In the genomic region with DNA sequence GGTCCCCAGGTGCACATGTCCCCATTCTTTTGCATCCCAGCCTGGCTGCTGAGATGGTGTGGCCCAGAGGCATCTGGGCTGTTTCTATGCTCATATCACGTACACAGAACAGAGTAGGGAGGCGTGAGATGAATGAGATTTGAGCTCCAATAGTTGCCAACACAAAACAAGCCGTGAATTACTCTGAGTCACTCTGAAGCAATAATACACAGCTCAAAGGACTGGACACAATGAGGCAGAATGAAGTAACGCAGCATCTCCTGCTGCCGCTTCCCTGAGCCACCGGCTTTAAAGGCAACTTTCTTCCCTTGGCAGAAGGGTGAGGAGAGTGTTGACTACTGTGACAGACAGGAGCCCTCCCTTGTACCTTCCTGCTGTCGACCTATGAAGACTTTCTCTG, we compare ENCODE assay signal across 17 cellular contexts. TPM values are rescaled to one million over a fixed set of nuclear protein-coding genes. Genes with fewer than 3 reads are reported as not detected.
A peak's percentile ranks its signal among the peaks of the same experiment; 100 is the strongest.
DNase-seq lines count a peak whose midpoint lies in the region; ATAC-seq, FAIRE-seq and TF ChIP-seq lines count a peak whose summit lies in the region.
"Had no signal": no experiment of that assay in that cellular context is flagged by ENCODE, and none has a peak within 500 bp of the region (broad histone marks: within the 10 kb centered on the region; RNA-seq: fewer than 3 reads in every experiment).

No MANE protein-coding gene starts in this region.

- TF ChIP-seq EP300 in A549 (IDR thresholded peaks at IDR 0.05): no peak

- FAIRE-seq in A549 (lab: Jason Lieb, UNC): no peak
- FAIRE-seq: HTR-8/SVneo had no signal

- CTCF ChIA-PET in A549 (lab: Yijun Ruan, JAX): interaction anchor here (0.6 to 1.3 kb wide), 4 partner anchors 12 to 15 kb away, joined by 3 to 5 read pairs (median 3); no protein-coding TSS in a partner anchor

- no peak overlapping the region for H2BK15ac ChIP-seq in mesenchymal stem cell (ENCODE audit: low read depth, poor library complexity, severe bottlenecking)

- no peak overlapping the region for H3K18ac ChIP-seq in mesenchymal stem cell (ENCODE audit: low read depth in 1 of 2, low read length in 2 of 2)

- no peak overlapping the region for H3K4ac ChIP-seq in mesenchymal stem cell (ENCODE audit: low read depth in 1 of 2, low read length in 2 of 2)

- ATAC-seq in A549 (peak; percentile 23 to 35; a peak in 2 of 6 replicates), GM18505 (IDR thresholded peaks at IDR 0.05; ENCODE audit: unreplicated experiment) (no peak)
- ATAC-seq: activated CD8-positive, alpha-beta T cell treated with anti-CD3 and anti-CD28 coated beads, Interleukin-2, amount 10 ng/mL, durations not matched to agents 7 days and 5 days had no signal

- no peak overlapping the region for H4K91ac ChIP-seq in mesenchymal stem cell (ENCODE audit: low read length)

- H2BK12ac ChIP-seq in mesenchymal stem cell (ENCODE audit: low read length in 2 of 2): no peak overlapping the region

- H3K79me1 ChIP-seq in mesenchymal stem cell (replicated peaks; ENCODE audit: low read length, poor library complexity, severe bottlenecking): peaks cover 4% of the 10 kb centered on the region

- H3K9ac ChIP-seq in mesenchymal stem cell (ENCODE audit: low read length): peak overlapping the region; percentile 71

- no peak for TF ChIP-seq RAD21 in A549 (conservative IDR thresholded peaks at IDR 0.05 in 1 of 2, IDR thresholded peaks at IDR 0.05 in 1 of 2)

- no peak overlapping the region for H2BK120ac ChIP-seq in mesenchymal stem cell (ENCODE audit: low read depth, low read length)

- no peak overlapping the region for H3K23ac ChIP-seq in mesenchymal stem cell (ENCODE audit: low read length in 2 of 2)

- no peak overlapping the region for H3K4me3 ChIP-seq in A549
- H3K4me3 ChIP-seq in choroid plexus epithelial cell (ENCODE audit: low read depth, low read length): no peak overlapping the region
- H3K4me3 ChIP-seq in mesenchymal stem cell (ENCODE audit: insufficient read depth in 1 of 2, low read depth in 1 of 2, low read length in 2 of 2): peak overlapping the region in 1 of 2 experiments; percentile 7
- H3K4me3 ChIP-seq: ovary, SK-N-MC had no signal

- no peak overlapping the region for H2AFZ ChIP-seq in mesenchymal stem cell (ENCODE audit: low read depth, low read length)

- no peak overlapping the region for H3K14ac ChIP-seq in mesenchymal stem cell (ENCODE audit: low read length in 2 of 2)

- H3K36me3 ChIP-seq in mesenchymal stem cell (ENCODE audit: control insufficient read depth in 1 of 2, insufficient read depth in 2 of 2, low read depth in 1 of 2, low read length in 2 of 2): peaks cover 49 to 73% of the 10 kb centered on the region in 2 experiments
- H3K36me3 ChIP-seq: ovary had no signal

- POLR2A ChIA-PET in A549 (lab: Yijun Ruan, JAX): interaction anchor here (1.0 kb wide), 1 partner anchor 152 kb away, joined by 3 read pairs; a partner anchor contains a TSS

- H3K4me1 ChIP-seq in A549: peaks cover 4% of the 10 kb centered on the region; the same call in 2 of the 3 replicates
- peaks cover 10% of the 10 kb centered on the region for H3K4me1 ChIP-seq in mesenchymal stem cell (ENCODE audit: control insufficient read depth, insufficient read depth, low read depth, low read length)
- H3K4me1 ChIP-seq: BE2C had no signal

- DNase-seq in A549 (ENCODE audit: low read depth in 1 of 2, low spot score in 1 of 2): no peak
- DNase-seq in HT1080 (ENCODE audit: low read depth): peak; percentile 76
- peak; percentile 88 for DNase-seq in choroid plexus epithelial cell (ENCODE audit: low read depth)
- DNase-seq in mesenchymal stem cell: peak; percentile 58
- DNase-seq in pons (ENCODE audit: low spot score): no peak
- DNase-seq in NCI-H128 (lab: John Stamatoyannopoulos, UW; ENCODE audit: unreplicated experiment): no peak
- DNase-seq in KG1 (lab: John Stamatoyannopoulos, UW): no peak
- DNase-seq: activated CD8-positive, alpha-beta T cell treated with anti-CD3 and anti-CD28 coated beads, Interleukin-2, amount 10 ng/mL, durations not matched to agents 7 days and 5 days; activated effector memory CD4-positive, alpha-beta T cell treated with anti-CD3 and anti-CD28 coated beads, Interleukin-2, amount 50 U/mL, for 16 hours; BE2C; DMS79 treated with DMSO at 0.1 percent for 48 hours; mesendoderm; NCI-H2171 treated with DMSO at 0.1 percent for 48 hours; ovary had no signal

- H3K9me3 ChIP-seq in A549: no peaks in the 10 kb centered on the region
- no peaks in the 10 kb centered on the region for H3K9me3 ChIP-seq in mesenchymal stem cell (ENCODE audit: control insufficient read depth, low read length)
- H3K9me3 ChIP-seq: BE2C, ovary had no signal

- TF ChIP-seq CTCF in A549 (IDR thresholded peaks at IDR 0.05) (no peak), choroid plexus epithelial cell (conservative IDR thresholded peaks at IDR 0.05; ENCODE audit: low read depth, low read length) (no peak)

- no peak overlapping the region for H4K8ac ChIP-seq in mesenchymal stem cell (ENCODE audit: low read length)

- no peak overlapping the region for H2BK5ac ChIP-seq in mesenchymal stem cell (ENCODE audit: low read depth, low read length, poor library complexity, severe bottlenecking)

- H3K4me2 ChIP-seq in A549 (no peak overlapping the region), mesenchymal stem cell (ENCODE audit: low read length, poor library complexity, severe bottlenecking) (no peak overlapping the region)

- H2AK5ac ChIP-seq in mesenchymal stem cell (ENCODE audit: low read length, severe bottlenecking): no peak overlapping the region

- WGBS in A549 (ENCODE audit: missing lambda C conversion rate): 75% methylated on average over 7 of the region's 7 CpGs
- 92% methylated on average over 7 of the region's 7 CpGs for WGBS in mesenchymal stem cell

- no peaks in the 10 kb centered on the region for H3K27me3 ChIP-seq in mesenchymal stem cell (ENCODE audit: control insufficient read depth in 1 of 2, insufficient read depth in 1 of 2, low read length in 2 of 2)
- H3K27me3 ChIP-seq: BE2C, ovary had no signal

- TF ChIP-seq POLR2A in A549 (IDR thresholded peaks at IDR 0.05; ENCODE audit: low read length) (no peak), GM18505 (IDR thresholded peaks at IDR 0.05; ENCODE audit: borderline replicate concordance, extremely low read depth, insufficient read depth, insufficient read length) (no peak)

- H3K27ac ChIP-seq in A549: no peak overlapping the region
- H3K27ac ChIP-seq in mesenchymal stem cell (ENCODE audit: low read length, poor library complexity, severe bottlenecking): no peak overlapping the region
- H3K27ac ChIP-seq: ovary, SK-N-MC had no signal

TF ChIP-seq in A549, 52 proteins besides CTCF, POLR2A, EP300 and RAD21:
- TF ChIP-seq TP53 (CRISPR knock-in tag; IDR thresholded peaks at IDR 0.05) (no peak), NPAS2 (CRISPR knock-in tag; IDR thresholded peaks at IDR 0.05; ENCODE audit: borderline replicate concordance) (no peak), KDM1A (IDR thresholded peaks at IDR 0.05; ENCODE audit: low read depth) (no peak), PHF8 (IDR thresholded peaks at IDR 0.05; ENCODE audit: borderline replicate concordance, low read depth) (no peak), CHD4 (IDR thresholded peaks at IDR 0.05; ENCODE audit: borderline replicate concordance) (no peak), JUN (IDR thresholded peaks at IDR 0.05) (no peak), HEYL (CRISPR knock-in tag; IDR thresholded peaks at IDR 0.05) (no peak), CHD2 (IDR thresholded peaks at IDR 0.05; ENCODE audit: low read length, partially characterized antibody) (no peak), RARB (CRISPR knock-in tag; IDR thresholded peaks at IDR 0.05) (no peak)
- TF ChIP-seq, protein P1, sequence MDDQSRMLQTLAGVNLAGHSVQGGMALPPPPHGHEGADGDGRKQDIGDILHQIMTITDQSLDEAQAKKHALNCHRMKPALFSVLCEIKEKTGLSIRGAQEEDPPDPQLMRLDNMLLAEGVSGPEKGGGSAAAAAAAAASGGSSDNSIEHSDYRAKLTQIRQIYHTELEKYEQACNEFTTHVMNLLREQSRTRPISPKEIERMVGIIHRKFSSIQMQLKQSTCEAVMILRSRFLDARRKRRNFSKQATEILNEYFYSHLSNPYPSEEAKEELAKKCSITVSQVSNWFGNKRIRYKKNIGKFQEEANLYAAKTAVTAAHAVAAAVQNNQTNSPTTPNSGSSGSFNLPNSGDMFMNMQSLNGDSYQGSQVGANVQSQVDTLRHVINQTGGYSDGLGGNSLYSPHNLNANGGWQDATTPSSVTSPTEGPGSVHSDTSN (IDR thresholded peaks at IDR 0.05): no peak

RNA-seq across cellular contexts. Expression of a gene that starts 33.9 kb away (rescaled TPM):
- polyA plus RNA-seq in A549 (2011; rRNA removed) (0.26 and 0.50 TPM in 2 replicates), A549 (2017; fragmentation: RNase III; extraction: RNeasy Plus Mini Kit Qiagen cat#74134 plus additional on column Dnase treatment) (0.31 to 0.69 TPM (median 0.51 TPM) in 3 replicates)
- 0.29 and 0.36 TPM in 2 replicates for polyA plus RNA-seq in A549 (2012; cell fraction: cytosol; rRNA removed)
- polyA plus RNA-seq in A549 (2012; cell fraction: nucleus; rRNA removed): 2.5 and 3.6 TPM in 2 replicates
- polyA minus RNA-seq in A549 (2011; rRNA and poly(A)+ RNA removed): 0.63 and 0.70 TPM in 2 replicates
- total RNA-seq in HT1080 (2014; rRNA removed; shearing (Covaris generic)): not detected in 2 replicates
- polyA plus RNA-seq in HT1080 (2015; cell fraction: cytosol; rRNA removed): not detected in 2 replicates
- 0.62 TPM in 1 of 2 replicates, not detected in the other for polyA plus RNA-seq in HT1080 (2015; cell fraction: nucleus; rRNA removed)
- 0.10 TPM for polyA plus RNA-seq in mesenchymal stem cell (2013, experiment 1 of 2)
- 0.05 TPM for polyA plus RNA-seq in mesenchymal stem cell (2013, experiment 2 of 2)

Comparison
In these comparisons a context has a peak if more than half of its experiments do, and no peak if none do; other contexts are left out.
1. DNase-seq: peak in HT1080 (single experiment), choroid plexus epithelial cell (single experiment) and mesenchymal stem cell (single experiment); none in A549 (0 of 2), pons (single experiment), NCI-H128 (single experiment) and KG1 (single experiment).